In the genomic region with DNA sequence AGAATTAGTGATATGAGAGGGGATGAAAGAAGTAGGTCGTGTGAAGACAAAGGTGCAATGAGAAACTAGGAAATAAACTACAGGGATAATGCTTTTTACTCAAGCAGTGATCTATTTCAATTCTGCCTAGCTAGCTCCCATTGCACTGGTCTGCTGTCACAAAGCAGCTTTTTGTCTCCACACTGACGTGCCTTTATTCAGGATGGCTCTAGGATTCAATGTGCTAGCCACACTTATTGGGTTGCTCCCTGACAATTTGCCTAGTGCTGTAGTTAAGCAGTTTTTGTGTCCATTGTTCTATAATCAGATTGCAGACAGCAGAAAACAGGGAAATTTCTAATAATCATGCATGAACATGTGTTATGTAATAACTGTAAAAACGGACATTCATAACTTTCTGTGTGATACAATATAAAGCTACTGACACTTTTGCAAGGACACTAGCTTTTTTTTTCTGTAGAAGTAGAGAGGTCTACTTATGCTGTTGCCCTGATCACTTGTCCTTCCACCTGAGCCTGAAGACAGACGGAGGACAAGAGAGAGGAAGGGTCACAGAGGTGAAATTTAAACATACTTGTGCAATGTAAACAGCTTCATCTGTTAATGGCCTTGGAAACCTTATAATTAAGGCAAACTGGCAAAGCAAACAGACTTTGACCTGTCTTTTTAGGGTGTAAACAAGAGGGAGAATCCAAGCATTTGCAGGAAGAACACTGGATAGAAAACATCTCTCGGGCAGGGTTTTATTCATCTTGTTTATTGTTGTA, we compare ENCODE assay signal across 1 cellular context.
A peak's percentile ranks its signal among the peaks of the same experiment; 100 is the strongest.
TF ChIP-seq lines count a peak whose summit lies in the region.

No MANE protein-coding gene starts in this region.

TF ChIP-seq in HepG2, 621 proteins besides CTCF, POLR2A, EP300 and RAD21 (continued from another document and continues in another):
- no peak for TF ChIP-seq BCLAF1 (IDR thresholded peaks at IDR 0.05)
- TF ChIP-seq, protein P1, sequence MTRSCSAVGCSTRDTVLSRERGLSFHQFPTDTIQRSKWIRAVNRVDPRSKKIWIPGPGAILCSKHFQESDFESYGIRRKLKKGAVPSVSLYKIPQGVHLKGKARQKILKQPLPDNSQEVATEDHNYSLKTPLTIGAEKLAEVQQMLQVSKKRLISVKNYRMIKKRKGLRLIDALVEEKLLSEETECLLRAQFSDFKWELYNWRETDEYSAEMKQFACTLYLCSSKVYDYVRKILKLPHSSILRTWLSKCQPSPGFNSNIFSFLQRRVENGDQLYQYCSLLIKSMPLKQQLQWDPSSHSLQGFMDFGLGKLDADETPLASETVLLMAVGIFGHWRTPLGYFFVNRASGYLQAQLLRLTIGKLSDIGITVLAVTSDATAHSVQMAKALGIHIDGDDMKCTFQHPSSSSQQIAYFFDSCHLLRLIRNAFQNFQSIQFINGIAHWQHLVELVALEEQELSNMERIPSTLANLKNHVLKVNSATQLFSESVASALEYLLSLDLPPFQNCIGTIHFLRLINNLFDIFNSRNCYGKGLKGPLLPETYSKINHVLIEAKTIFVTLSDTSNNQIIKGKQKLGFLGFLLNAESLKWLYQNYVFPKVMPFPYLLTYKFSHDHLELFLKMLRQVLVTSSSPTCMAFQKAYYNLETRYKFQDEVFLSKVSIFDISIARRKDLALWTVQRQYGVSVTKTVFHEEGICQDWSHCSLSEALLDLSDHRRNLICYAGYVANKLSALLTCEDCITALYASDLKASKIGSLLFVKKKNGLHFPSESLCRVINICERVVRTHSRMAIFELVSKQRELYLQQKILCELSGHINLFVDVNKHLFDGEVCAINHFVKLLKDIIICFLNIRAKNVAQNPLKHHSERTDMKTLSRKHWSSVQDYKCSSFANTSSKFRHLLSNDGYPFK (CRISPR knock-in tag; IDR thresholded peaks at IDR 0.05; ENCODE audit: borderline replicate concordance) = no peak
- no peak for TF ChIP-seq SRF (IDR thresholded peaks at IDR 0.05; ENCODE audit: low read depth, low read length)
- TF ChIP-seq, protein P2, sequence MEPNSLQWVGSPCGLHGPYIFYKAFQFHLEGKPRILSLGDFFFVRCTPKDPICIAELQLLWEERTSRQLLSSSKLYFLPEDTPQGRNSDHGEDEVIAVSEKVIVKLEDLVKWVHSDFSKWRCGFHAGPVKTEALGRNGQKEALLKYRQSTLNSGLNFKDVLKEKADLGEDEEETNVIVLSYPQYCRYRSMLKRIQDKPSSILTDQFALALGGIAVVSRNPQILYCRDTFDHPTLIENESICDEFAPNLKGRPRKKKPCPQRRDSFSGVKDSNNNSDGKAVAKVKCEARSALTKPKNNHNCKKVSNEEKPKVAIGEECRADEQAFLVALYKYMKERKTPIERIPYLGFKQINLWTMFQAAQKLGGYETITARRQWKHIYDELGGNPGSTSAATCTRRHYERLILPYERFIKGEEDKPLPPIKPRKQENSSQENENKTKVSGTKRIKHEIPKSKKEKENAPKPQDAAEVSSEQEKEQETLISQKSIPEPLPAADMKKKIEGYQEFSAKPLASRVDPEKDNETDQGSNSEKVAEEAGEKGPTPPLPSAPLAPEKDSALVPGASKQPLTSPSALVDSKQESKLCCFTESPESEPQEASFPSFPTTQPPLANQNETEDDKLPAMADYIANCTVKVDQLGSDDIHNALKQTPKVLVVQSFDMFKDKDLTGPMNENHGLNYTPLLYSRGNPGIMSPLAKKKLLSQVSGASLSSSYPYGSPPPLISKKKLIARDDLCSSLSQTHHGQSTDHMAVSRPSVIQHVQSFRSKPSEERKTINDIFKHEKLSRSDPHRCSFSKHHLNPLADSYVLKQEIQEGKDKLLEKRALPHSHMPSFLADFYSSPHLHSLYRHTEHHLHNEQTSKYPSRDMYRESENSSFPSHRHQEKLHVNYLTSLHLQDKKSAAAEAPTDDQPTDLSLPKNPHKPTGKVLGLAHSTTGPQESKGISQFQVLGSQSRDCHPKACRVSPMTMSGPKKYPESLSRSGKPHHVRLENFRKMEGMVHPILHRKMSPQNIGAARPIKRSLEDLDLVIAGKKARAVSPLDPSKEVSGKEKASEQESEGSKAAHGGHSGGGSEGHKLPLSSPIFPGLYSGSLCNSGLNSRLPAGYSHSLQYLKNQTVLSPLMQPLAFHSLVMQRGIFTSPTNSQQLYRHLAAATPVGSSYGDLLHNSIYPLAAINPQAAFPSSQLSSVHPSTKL (CRISPR knock-in tag; IDR thresholded peaks at IDR 0.05) = peak; percentile 84
- no peak for TF ChIP-seq SP5 (CRISPR knock-in tag; IDR thresholded peaks at IDR 0.05; ENCODE audit: borderline replicate concordance, low read depth)
- TF ChIP-seq LCORL (IDR thresholded peaks at IDR 0.05) = no peak
- TF ChIP-seq LCORL (CRISPR knock-in tag; IDR thresholded peaks at IDR 0.05) = peak; percentile 46; the same call in 1 of the 2 replicates
- no peak for TF ChIP-seq SMAD1 (CRISPR knock-in tag; IDR thresholded peaks at IDR 0.05; ENCODE audit: borderline replicate concordance, low read depth)
- no peak for TF ChIP-seq CCAR2 (optimal IDR thresholded peaks at IDR 0.05; ENCODE audit: low read depth, low read length)
- peak; percentile 65; the same call in 1 of the 2 replicates for TF ChIP-seq AHDC1 (CRISPR knock-in tag; IDR thresholded peaks at IDR 0.05; ENCODE audit: borderline replicate concordance)
- TF ChIP-seq BRF2 (CRISPR knock-in tag; IDR thresholded peaks at IDR 0.05) = no peak
- no peak for TF ChIP-seq ARID4A (CRISPR knock-in tag; IDR thresholded peaks at IDR 0.05; ENCODE audit: borderline replicate concordance)
- TF ChIP-seq ATF6 (CRISPR knock-in tag; conservative IDR thresholded peaks at IDR 0.05) = no peak
- no peak for TF ChIP-seq AHR (CRISPR knock-in tag; IDR thresholded peaks at IDR 0.05)
